ENCODE assay signal across 24 cellular contexts in genomic region chr5:1476181-1476966, GRCh38. TPM values are rescaled to one million over a fixed set of nuclear protein-coding genes. Genes with fewer than 3 reads are reported as not detected.
DNase-seq lines count a peak whose midpoint lies in the region; ATAC-seq and TF ChIP-seq lines count a peak whose summit lies in the region.
"Had no signal": no experiment of that assay in that cellular context is flagged by ENCODE, and none has a peak within 500 bp of the region (broad histone marks: within the 10 kb centered on the region; RNA-seq: fewer than 3 reads in every experiment).

No MANE protein-coding gene starts in this region.

- TF ChIP-seq POLR2A in uterus (IDR thresholded peaks at IDR 0.05), result no peak

- no peak overlapping the region for H4K8ac ChIP-seq in neuronal stem cell (ENCODE audit: low read depth, low read length)

- no peak overlapping the region for H3K9ac ChIP-seq in neuronal stem cell (ENCODE audit: low read depth, low read length, poor library complexity)
- H3K9ac ChIP-seq: KMS-11 had no signal

- H3K27me3 Mint-ChIP-seq in natural killer cell (ENCODE audit: low read depth in 2 of 2), result no peaks in the 10 kb centered on the region
- H3K27me3 Mint-ChIP-seq in natural killer cell treated with Interleukin-12 subunit alpha and Interleukin-12 subunit beta and Interleukin-15 and Interleukin-18, amount 100 ng/mL, for 72 hours, result no peaks in the 10 kb centered on the region
- peaks cover 5% of the 10 kb centered on the region for H3K27me3 Mint-ChIP-seq in endothelial cell (ENCODE audit: unreplicated experiment)
- H3K27me3 Mint-ChIP-seq in WTC11 (ENCODE audit: low read depth), result no peaks in the 10 kb centered on the region
- H3K27me3 Mint-ChIP-seq: T-cell had no signal

- no peak for DNase-seq in natural killer cell
- DNase-seq in natural killer cell treated with Interleukin-12 subunit alpha and Interleukin-12 subunit beta and Interleukin-15 and Interleukin-18, amount 100 ng/mL, for 72 hours (ENCODE audit: low spot score), result no peak
- no peak for DNase-seq in endothelial cell (ENCODE audit: low spot score)
- DNase-seq in neuronal stem cell (ENCODE audit: low spot score), result no peak
- DNase-seq in uterus, result peak; percentile 12 to 15
- no peak for DNase-seq in WTC11 (ENCODE audit: low spot score)
- DNase-seq: activated CD4-positive, alpha-beta T cell treated with anti-CD3 and anti-CD28 coated beads, Interleukin-2, amount 50 U/mL, for 4 hours; CD8-positive, alpha-beta T cell; cortex of kidney; DMS79; mesendoderm; NCI-H1092; NCI-H524 treated with DMSO at 0.1 percent for 48 hours; nephron progenitor cell; SHP77 treated with DMSO at 0.1 percent for 48 hours; stimulated activated CD4-positive, alpha-beta T cell treated with anti-CD3 and anti-CD28 coated beads, Interleukin-12 subunit alpha, Interleukin-12 subunit beta, amount 100 ng/mL, for 4 hours had no signal

- H3K36me3 Mint-ChIP-seq in natural killer cell (no peaks in the 10 kb centered on the region), endothelial cell (ENCODE audit: low read depth, unreplicated experiment) (peaks cover 19% of the 10 kb centered on the region), WTC11 (peaks cover 66% of the 10 kb centered on the region)
- H3K36me3 Mint-ChIP-seq in natural killer cell treated with Interleukin-12 subunit alpha and Interleukin-12 subunit beta and Interleukin-15 and Interleukin-18, amount 100 ng/mL, for 72 hours, result peaks cover 4% of the 10 kb centered on the region

- ATAC-seq in natural killer cell (no peak), GM21515 (IDR thresholded peaks at IDR 0.05; ENCODE audit: unreplicated experiment) (no peak), GM18868 (IDR thresholded peaks at IDR 0.05; ENCODE audit: unreplicated experiment) (no peak), WTC11 (no peak)
- no peak for ATAC-seq in natural killer cell treated with Interleukin-12 subunit alpha and Interleukin-12 subunit beta and Interleukin-15 and Interleukin-18, amount 100 ng/mL, for 72 hours
- ATAC-seq: CD8-positive, alpha-beta T cell; T-cell had no signal

- H3K27ac ChIP-seq in neuronal stem cell (replicated peaks; ENCODE audit: low read length) (no peak overlapping the region), uterus (no peak overlapping the region)
- H3K27ac ChIP-seq: KMS-11 had no signal

- POLR2A ChIA-PET in WTC11 (lab: Charles Lee), result no interaction called here

- no peak overlapping the region for H2BK12ac ChIP-seq in neuronal stem cell (ENCODE audit: low read length)

- no peak overlapping the region for H3K14ac ChIP-seq in neuronal stem cell (ENCODE audit: low read length)

- H3K36me3 ChIP-seq in neuronal stem cell (replicated peaks in 1 of 2; ENCODE audit: control insufficient read depth in 2 of 2, insufficient read depth in 2 of 2, low read length in 2 of 2) (peaks cover 34 to 84% of the 10 kb centered on the region in 2 donors), uterus (no peaks in the 10 kb centered on the region)

- H3K27me3 ChIP-seq in neuronal stem cell (ENCODE audit: control insufficient read depth in 3 of 3, insufficient read depth in 3 of 3, low read depth in 1 of 3, low read length in 3 of 3), result no peaks in the 10 kb centered on the region
- no peaks in the 10 kb centered on the region for H3K27me3 ChIP-seq in uterus

- no peak overlapping the region for H2BK15ac ChIP-seq in neuronal stem cell (ENCODE audit: low read length)

- H3K4ac ChIP-seq in neuronal stem cell (ENCODE audit: low read length), result no peak overlapping the region

- H2AFZ ChIP-seq in neuronal stem cell (ENCODE audit: low read length), result no peak overlapping the region

- H3K18ac ChIP-seq in neuronal stem cell (ENCODE audit: low read length), result no peak overlapping the region

- no peak for TF ChIP-seq CTCF in natural killer cell (IDR thresholded peaks at IDR 0.05)
- TF ChIP-seq CTCF in endothelial cell (IDR thresholded peaks at IDR 0.05; ENCODE audit: unreplicated experiment), result no peak
- no peak for TF ChIP-seq CTCF in uterus (IDR thresholded peaks at IDR 0.05)
- TF ChIP-seq CTCF in WTC11 (IDR thresholded peaks at IDR 0.05), result no peak

- CTCF ChIA-PET in WTC11 (lab: Charles Lee), result interaction anchor here (0.8 to 1.6 kb wide), 2 partner anchors 8 kb away, joined by 3 to 6 read pairs; no protein-coding TSS in a partner anchor

- H3K9me3 ChIP-seq in neuronal stem cell (replicated peaks in 1 of 2; ENCODE audit: control insufficient read depth in 2 of 2, insufficient read depth in 1 of 2, low read depth in 1 of 2, low read length in 2 of 2) (no peaks in the 10 kb centered on the region), uterus (no peaks in the 10 kb centered on the region)

- H3K4me1 ChIP-seq in neuronal stem cell (ENCODE audit: control insufficient read depth in 2 of 2, insufficient read depth in 1 of 2, low read depth in 1 of 2, low read length in 2 of 2) (peaks cover 0 to 2% of the 10 kb centered on the region in 2 donors), uterus (no peaks in the 10 kb centered on the region)

- WGBS in neuronal stem cell (ENCODE audit: extremely low coverage in 2 of 2, insufficient read length in 2 of 2, insufficient replicate concordance in 1 of 2), 2 donors, result no CpG with 5 or more reads among the region's 28 CpGs

- no peak overlapping the region for H3K4me3 ChIP-seq in neuronal stem cell (ENCODE audit: low read length in 2 of 2)
- no peak overlapping the region for H3K4me3 ChIP-seq in uterus

- H3K27ac Mint-ChIP-seq in natural killer cell (peak overlapping the region; percentile 16 to 26), endothelial cell (ENCODE audit: unreplicated experiment) (peak overlapping the region; percentile 24), WTC11 (no peak overlapping the region)
- H3K27ac Mint-ChIP-seq in natural killer cell treated with Interleukin-12 subunit alpha and Interleukin-12 subunit beta and Interleukin-15 and Interleukin-18, amount 100 ng/mL, for 72 hours, result peak overlapping the region in 1 of 2 donors; percentile 33
- H3K27ac Mint-ChIP-seq: brain; CD8-positive, alpha-beta T cell; nephron progenitor cell; T-cell had no signal

- no peak overlapping the region for H2BK5ac ChIP-seq in neuronal stem cell (ENCODE audit: low read length)

- H2BK120ac ChIP-seq in neuronal stem cell (ENCODE audit: low read depth, low read length), result no peak overlapping the region

- H3K4me2 ChIP-seq in neuronal stem cell (ENCODE audit: insufficient read depth, low read length, poor library complexity, severe bottlenecking), result no peak overlapping the region
- H3K4me2 ChIP-seq: KMS-11 had no signal

- H3K4me3 Mint-ChIP-seq in natural killer cell (no peak overlapping the region), endothelial cell (ENCODE audit: unreplicated experiment) (no peak overlapping the region), WTC11 (no peak overlapping the region)
- H3K4me3 Mint-ChIP-seq in natural killer cell treated with Interleukin-12 subunit alpha and Interleukin-12 subunit beta and Interleukin-15 and Interleukin-18, amount 100 ng/mL, for 72 hours, result no peak overlapping the region
- H3K4me3 Mint-ChIP-seq: brain; CD8-positive, alpha-beta T cell; nephron progenitor cell; T-cell had no signal

- intact Hi-C loops in natural killer cell (cut with micrococcal nuclease), result no loop called here
- intact Hi-C loops in uterus (cut with DNase I; ENCODE audit: low total_unique reads), result no loop called here

- H2AK5ac ChIP-seq in neuronal stem cell (ENCODE audit: low read depth, low read length), result no peak overlapping the region

- peak overlapping the region; percentile 25 for H3K23ac ChIP-seq in neuronal stem cell (ENCODE audit: low read depth, low read length, poor library complexity)

- H3K9me3 Mint-ChIP-seq in natural killer cell, result no peaks in the 10 kb centered on the region
- no peaks in the 10 kb centered on the region for H3K9me3 Mint-ChIP-seq in natural killer cell treated with Interleukin-12 subunit alpha and Interleukin-12 subunit beta and Interleukin-15 and Interleukin-18, amount 100 ng/mL, for 72 hours
- H3K9me3 Mint-ChIP-seq in endothelial cell (ENCODE audit: unreplicated experiment), result no peaks in the 10 kb centered on the region
- no peaks in the 10 kb centered on the region for H3K9me3 Mint-ChIP-seq in WTC11
- H3K9me3 Mint-ChIP-seq: brain; CD8-positive, alpha-beta T cell; nephron progenitor cell; T-cell had no signal

- H3K4me1 Mint-ChIP-seq in natural killer cell (peaks cover 13 to 30% of the 10 kb centered on the region in 2 donors), endothelial cell (ENCODE audit: unreplicated experiment) (peaks cover 1% of the 10 kb centered on the region), WTC11 (peaks cover 5% of the 10 kb centered on the region)
- H3K4me1 Mint-ChIP-seq in natural killer cell treated with Interleukin-12 subunit alpha and Interleukin-12 subunit beta and Interleukin-15 and Interleukin-18, amount 100 ng/mL, for 72 hours (ENCODE audit: low read depth in 2 of 2), result peaks cover 6 to 22% of the 10 kb centered on the region in 2 donors
- H3K4me1 Mint-ChIP-seq: brain, nephron progenitor cell had no signal

- H3K79me1 ChIP-seq in neuronal stem cell (ENCODE audit: low read depth, low read length), result peaks cover 3% of the 10 kb centered on the region

- no peak overlapping the region for H4K91ac ChIP-seq in neuronal stem cell (ENCODE audit: low read depth, low read length, poor library complexity)

TF ChIP-seq in WTC11, 78 proteins besides CTCF, POLR2A, EP300 and RAD21 (continues in another document):
- TF ChIP-seq GRHL2 (CRISPR knock-in tag; IDR thresholded peaks at IDR 0.05; ENCODE audit: insufficient replicate concordance, severe bottlenecking), result no peak
- no peak for TF ChIP-seq RORB (CRISPR knock-in tag; IDR thresholded peaks at IDR 0.05)
- no peak for TF ChIP-seq ZNF317 (CRISPR knock-in tag; IDR thresholded peaks at IDR 0.05; ENCODE audit: borderline replicate concordance, low read depth)
- no peak for TF ChIP-seq KAT7 (CRISPR knock-in tag; IDR thresholded peaks at IDR 0.05; ENCODE audit: borderline replicate concordance)
- no peak for TF ChIP-seq NFYB (CRISPR knock-in tag; conservative IDR thresholded peaks at IDR 0.05; ENCODE audit: low read depth)
- no peak for TF ChIP-seq TCF7 (CRISPR knock-in tag; IDR thresholded peaks at IDR 0.05; ENCODE audit: low read depth)

RNA-seq across cellular contexts. Expression of gene SLC6A3, which starts 31.1 kb away (rescaled TPM):
- total RNA-seq in natural killer cell, result not detected
- not detected for total RNA-seq in natural killer cell treated with Interleukin-12 subunit alpha and Interleukin-12 subunit beta and Interleukin-15 and Interleukin-18, amount 100 ng/mL, for 72 hours
- 0.10 TPM for total RNA-seq in endothelial cell (ENCODE audit: unreplicated experiment)
- 0.26 TPM for polyA plus RNA-seq in neuronal stem cell (2013, experiment 1 of 2)
- polyA plus RNA-seq in neuronal stem cell (2013, experiment 2 of 2), result 0.15 TPM
- total RNA-seq in uterus, result under 1 TPM in 2 of 4 donors, not detected in 2; 0.07 to 0.15 TPM
- 0.53 to 0.74 TPM (median 0.64 TPM) in 3 replicates for total RNA-seq in WTC11 (2021)
- total RNA-seq: CD8-positive, alpha-beta T cell; fibroblast of villous mesenchyme; pulmonary artery endothelial cell had no signal
- polyA plus RNA-seq: AG04450 had no signal

RNA-seq across cellular contexts. Expression of gene LPCAT1, which starts 47.4 kb away (rescaled TPM):
- total RNA-seq in natural killer cell, result 100 to 1,000 TPM; 196 to 302 (median 252) TPM
- 100 to 1,000 TPM in 1 of 2 donors, 10 to 100 TPM in 1; 90.0 to 179 TPM for total RNA-seq in natural killer cell treated with Interleukin-12 subunit alpha and Interleukin-12 subunit beta and Interleukin-15 and Interleukin-18, amount 100 ng/mL, for 72 hours
- total RNA-seq in endothelial cell (ENCODE audit: unreplicated experiment), result 81.3 TPM
- polyA plus RNA-seq in neuronal stem cell (2013, experiment 1 of 2), result 92.2 TPM
- polyA plus RNA-seq in neuronal stem cell (2013, experiment 2 of 2), result 93.4 TPM
- total RNA-seq in uterus, result 10 to 100 TPM; 21.5 to 51.0 (median 40.0) TPM
- total RNA-seq in WTC11 (2021), result 206 to 215 TPM (median 210 TPM) in 3 replicates

Comparison
In these comparisons a context has a peak if more than half of its experiments do, and no peak if none do; other contexts are left out.
1. DNase-seq: peak in uterus (2 of 2); none in natural killer cell (single experiment), natural killer cell treated with Interleukin-12 subunit alpha and Interleukin-12 subunit beta and Interleukin-15 and Interleukin-18, amount 100 ng/mL, for 72 hours (single experiment), endothelial cell (single experiment), neuronal stem cell (single experiment) and WTC11 (single experiment).